16 cellular contexts compared by ENCODE assay signal in the genomic region with DNA sequence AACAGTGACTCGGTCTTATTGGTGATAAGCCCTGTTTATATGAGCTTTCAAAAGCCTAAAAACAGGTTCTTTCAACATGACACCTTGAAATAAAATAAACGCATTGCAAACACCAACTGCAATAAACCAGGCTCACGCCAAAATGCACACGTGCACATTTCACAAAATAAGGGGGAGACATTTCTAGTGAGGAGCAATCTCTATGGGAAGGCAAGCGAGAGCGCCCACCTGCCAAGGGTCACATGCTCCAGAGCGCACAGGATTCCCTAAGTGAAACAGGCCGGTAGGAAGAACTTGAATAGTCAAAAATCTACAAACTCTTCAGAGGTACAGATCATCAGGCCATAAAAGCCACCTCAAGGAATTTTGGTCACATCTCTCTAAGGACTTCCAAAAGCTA. TPM values are rescaled to one million over a fixed set of nuclear protein-coding genes. Genes with fewer than 3 reads are reported as not detected.
A peak's percentile ranks its signal among the peaks of the same experiment; 100 is the strongest.
DNase-seq lines count a peak whose midpoint lies in the region; ATAC-seq and TF ChIP-seq lines count a peak whose summit lies in the region.
"Had no signal": no experiment of that assay in that cellular context is flagged by ENCODE, and none has a peak within 500 bp of the region (broad histone marks: within the 10 kb centered on the region; RNA-seq: fewer than 3 reads in every experiment).

No MANE protein-coding gene starts in this region.

- H3K27me3 ChIP-seq in left ventricle myocardium inferior (ENCODE audit: low read depth) (peaks cover 23% of the 10 kb centered on the region), hepatocyte (no peaks in the 10 kb centered on the region), rectal smooth muscle tissue (ENCODE audit: control insufficient read depth, insufficient read depth, low read length) (no peaks in the 10 kb centered on the region), vagina (no peaks in the 10 kb centered on the region)

- no peaks in the 10 kb centered on the region for H3K36me3 ChIP-seq in left ventricle myocardium inferior
- H3K36me3 ChIP-seq in hepatocyte (replicated peaks; ENCODE audit: insufficient read depth, low read depth), result no peaks in the 10 kb centered on the region
- H3K36me3 ChIP-seq in rectal smooth muscle tissue (ENCODE audit: control insufficient read depth, insufficient read depth, low read length), result no peaks in the 10 kb centered on the region
- no peaks in the 10 kb centered on the region for H3K36me3 ChIP-seq in vagina

- H2AFZ ChIP-seq in hepatocyte, result no peak overlapping the region

- H3K27ac ChIP-seq in left ventricle myocardium inferior (replicated peaks) (peak overlapping the region; percentile 84), hepatocyte (no peak overlapping the region), rectal smooth muscle tissue (ENCODE audit: low read depth, low read length) (peak overlapping the region; percentile 63), vagina (no peak overlapping the region)

- TF ChIP-seq POLR2A in vagina (IDR thresholded peaks at IDR 0.05), result no peak

- H3K9me3 Mint-ChIP-seq in activated T-cell treated with anti-CD3 and anti-CD28 coated beads, Interleukin-2, amount 50 U/mL, for 72 hours, result peaks cover 0 to under 1% of the 10 kb centered on the region in 2 donors
- H3K9me3 Mint-ChIP-seq: activated CD4-positive, alpha-beta T cell treated with anti-CD3 and anti-CD28 coated beads, Interleukin-2, amount 10 ng/mL, durations not matched to agents 24 days and 14 days; dendritic cell treated with granulocyte-macrophage colony-stimulating factor and Interleukin-4, amounts not matched to agents 40 ng/mL and 50 ng/mL, for 4 days had no signal

- intact Hi-C loops in left ventricle myocardium inferior (cut with micrococcal nuclease), result loop anchor here (10.0 kb wide), 1 partner anchor 144 kb away; no protein-coding TSS in a partner anchor
- intact Hi-C loops in cardiac septum (cut with DNase I), result no loop called here
- intact Hi-C loops in vagina (cut with DNase I), result no loop called here

- H3K4me3 ChIP-seq in left ventricle myocardium inferior, result peak overlapping the region; percentile 79
- no peak overlapping the region for H3K4me3 ChIP-seq in hepatocyte
- H3K4me3 ChIP-seq in rectal smooth muscle tissue (ENCODE audit: low read length), result peak overlapping the region; percentile 73
- peak overlapping the region; percentile 60 to 94 for H3K4me3 ChIP-seq in vagina
- H3K4me3 ChIP-seq: mucosa of descending colon had no signal

- DNase-seq in left ventricle myocardium inferior (no peak), cardiac septum (ENCODE audit: low spot score) (no peak), hepatocyte (ENCODE audit: low spot score) (no peak), vagina (ENCODE audit: extremely low spot score in 2 of 2) (no peak)
- DNase-seq in activated T-cell treated with anti-CD3 and anti-CD28 coated beads, Interleukin-2, amount 50 U/mL, for 72 hours, result no peak
- DNase-seq: activated T-cell treated with anti-CD3 and anti-CD28 coated beads, Interleukin-2, amount 50 U/mL, for 48 hours; GDM1; MM.1S; NCI-H82 had no signal

- H3K79me2 ChIP-seq in hepatocyte, result peaks cover 58% of the 10 kb centered on the region

- no peaks in the 10 kb centered on the region for H3K36me3 Mint-ChIP-seq in activated T-cell treated with anti-CD3 and anti-CD28 coated beads, Interleukin-2, amount 50 U/mL, for 72 hours (ENCODE audit: insufficient read depth in 2 of 2)

- TF ChIP-seq CTCF in left ventricle myocardium inferior (IDR thresholded peaks at IDR 0.05; ENCODE audit: borderline replicate concordance) (no peak), hepatocyte (IDR thresholded peaks at IDR 0.05; ENCODE audit: poor library complexity) (no peak), vagina (IDR thresholded peaks at IDR 0.05) (no peak)

- H3K27me3 Mint-ChIP-seq in activated T-cell treated with anti-CD3 and anti-CD28 coated beads, Interleukin-2, amount 50 U/mL, for 72 hours (ENCODE audit: low read depth), result peaks cover 23% of the 10 kb centered on the region

- H3K4me1 ChIP-seq in left ventricle myocardium inferior (peaks cover 15% of the 10 kb centered on the region), hepatocyte (ENCODE audit: insufficient read depth) (peaks cover 19% of the 10 kb centered on the region), rectal smooth muscle tissue (ENCODE audit: control insufficient read depth, insufficient read depth, low read length) (no peaks in the 10 kb centered on the region), vagina (peaks cover 19% of the 10 kb centered on the region)

- H4K20me1 ChIP-seq in hepatocyte (ENCODE audit: insufficient read depth, poor library complexity, severe bottlenecking), result no peaks in the 10 kb centered on the region

- no peak overlapping the region for H3K4me3 Mint-ChIP-seq in activated T-cell treated with anti-CD3 and anti-CD28 coated beads, Interleukin-2, amount 50 U/mL, for 72 hours
- H3K4me3 Mint-ChIP-seq: activated CD4-positive, alpha-beta T cell treated with anti-CD3 and anti-CD28 coated beads, Interleukin-2, amount 10 ng/mL, durations not matched to agents 24 days and 14 days; dendritic cell treated with granulocyte-macrophage colony-stimulating factor and Interleukin-4, amounts not matched to agents 40 ng/mL and 50 ng/mL, for 4 days had no signal

- WGBS in hepatocyte (ENCODE audit: low lambda C conversion rate, missing lambda C conversion rate), result 68% methylated on average over 8 of the region's 8 CpGs

- no peaks in the 10 kb centered on the region for H3K9me3 ChIP-seq in left ventricle myocardium inferior (replicated peaks)
- H3K9me3 ChIP-seq in hepatocyte (ENCODE audit: low read depth), result no peaks in the 10 kb centered on the region
- no peaks in the 10 kb centered on the region for H3K9me3 ChIP-seq in vagina
- H3K9me3 ChIP-seq: mucosa of descending colon had no signal

- H3K9ac ChIP-seq in rectal smooth muscle tissue (ENCODE audit: low read length), result no peak overlapping the region

- peak overlapping the region; percentile 93 for H3K4me2 ChIP-seq in hepatocyte

- H3K4me1 Mint-ChIP-seq in activated T-cell treated with anti-CD3 and anti-CD28 coated beads, Interleukin-2, amount 50 U/mL, for 72 hours (ENCODE audit: low read depth), result no peaks in the 10 kb centered on the region
- H3K4me1 Mint-ChIP-seq: activated CD4-positive, alpha-beta T cell treated with anti-CD3 and anti-CD28 coated beads, Interleukin-2, amount 10 ng/mL, durations not matched to agents 24 days and 14 days had no signal

- no peak overlapping the region for H3K27ac Mint-ChIP-seq in activated T-cell treated with anti-CD3 and anti-CD28 coated beads, Interleukin-2, amount 50 U/mL, for 72 hours
- H3K27ac Mint-ChIP-seq: activated CD4-positive, alpha-beta T cell treated with anti-CD3 and anti-CD28 coated beads, Interleukin-2, amount 10 ng/mL, durations not matched to agents 24 days and 14 days; dendritic cell treated with granulocyte-macrophage colony-stimulating factor and Interleukin-4, amounts not matched to agents 40 ng/mL and 50 ng/mL, for 4 days; progenitor cell of endocrine pancreas had no signal

- ATAC-seq in activated T-cell treated with anti-CD3 and anti-CD28 coated beads, Interleukin-2, amount 50 U/mL, for 72 hours (replicated peaks in 1 of 2), result no peak
- ATAC-seq in GM19328 (IDR thresholded peaks at IDR 0.05; ENCODE audit: unreplicated experiment), result no peak
- no peak for ATAC-seq in GM21526 (IDR thresholded peaks at IDR 0.05; ENCODE audit: low FRiP score, unreplicated experiment)

- no peaks in the 10 kb centered on the region for H3K9me2 ChIP-seq in hepatocyte (replicated peaks; ENCODE audit: insufficient read depth)

RNA-seq across cellular contexts. Expression of a gene that starts 1.9 kb away (rescaled TPM):
- 7.8 TPM for total RNA-seq in left ventricle myocardium inferior
- 4.3 TPM for total RNA-seq in cardiac septum
- 26.7 and 27.8 TPM in 2 replicates for total RNA-seq in hepatocyte
- 24.6 and 31.1 TPM in 2 replicates for polyA plus RNA-seq in hepatocyte
- total RNA-seq in vagina, result 83.2 TPM
- total RNA-seq in activated T-cell treated with anti-CD3 and anti-CD28 coated beads, Interleukin-2, amount 50 U/mL, for 72 hours, result not detected
- total RNA-seq: activated CD4-positive, alpha-beta T cell treated with anti-CD3 and anti-CD28 coated beads, Interleukin-2, amount 10 ng/mL, durations not matched to agents 24 days and 14 days had no signal

Comparison
In these comparisons a context has a peak if more than half of its experiments do, and no peak if none do; other contexts are left out.
1. H3K27ac ChIP-seq: peak in left ventricle myocardium inferior (single experiment) and rectal smooth muscle tissue (single experiment); none in hepatocyte (single experiment) and vagina (single experiment).